8 cellular contexts compared by ENCODE assay signal in the genomic region with DNA sequence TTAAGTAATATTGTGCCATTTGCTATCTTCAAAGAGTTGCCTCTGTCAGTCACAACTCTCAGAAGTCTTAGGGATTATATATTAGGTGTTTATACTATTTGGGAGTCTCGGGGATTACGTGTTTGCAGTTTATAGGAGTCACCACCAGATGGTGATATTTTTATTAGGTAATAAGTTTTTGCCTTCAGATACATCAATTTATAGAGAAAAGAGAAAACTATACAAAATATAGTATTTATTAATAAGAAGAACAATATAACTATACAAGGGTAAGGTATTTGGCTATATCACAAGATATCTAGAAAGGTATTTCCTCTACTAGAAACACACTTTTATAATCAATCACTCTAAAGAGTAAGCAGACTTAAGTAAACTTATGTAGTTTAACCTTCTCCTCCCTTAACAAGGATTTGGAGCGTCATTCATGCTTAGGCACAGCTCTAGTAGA. TPM values are rescaled to one million over a fixed set of nuclear protein-coding genes. Genes with fewer than 3 reads are reported as not detected.
DNase-seq lines count a peak whose midpoint lies in the region; ATAC-seq and TF ChIP-seq lines count a peak whose summit lies in the region.

No MANE protein-coding gene starts in this region.

- H3K9me3 Mint-ChIP-seq in activated B cell treated with CpG ODN at 0.5 μM for 24 hours, result no peaks in the 10 kb centered on the region

- intact Hi-C loops in activated B cell treated with CpG ODN at 0.5 μM for 24 hours (cut with micrococcal nuclease), result loop anchor here (1.0 kb wide), 2 partner anchors 988 to 1367 kb away; no protein-coding TSS in a partner anchor

- H3K27ac Mint-ChIP-seq in activated B cell treated with CpG ODN at 0.5 μM for 24 hours, result no peak overlapping the region

- no peaks in the 10 kb centered on the region for H3K36me3 Mint-ChIP-seq in activated B cell treated with CpG ODN at 0.5 μM for 24 hours (ENCODE audit: low read depth)

- no peak overlapping the region for H3K4me3 Mint-ChIP-seq in activated B cell treated with CpG ODN at 0.5 μM for 24 hours

- POLR2A ChIA-PET in activated B cell treated with CpG ODN at 0.5 μM for 24 hours (lab: Charles Lee), result interaction anchor here (0.8 kb wide), 1 partner anchor 10 kb away, joined by 3 read pairs; no protein-coding TSS in a partner anchor

- no peak for DNase-seq in AG09319 (ENCODE audit: extremely low read depth, low read depth)
- peak; percentile 18 for DNase-seq in GM13977 (ENCODE audit: low spot score)
- DNase-seq in NCI-H146 (lab: John Stamatoyannopoulos, UW), result peak; percentile 44
- no peak for DNase-seq in activated B cell treated with CpG ODN at 0.5 μM for 24 hours
- peak; percentile 39 for DNase-seq in kidney glomerular epithelial cell (lab: John Stamatoyannopoulos, UW)
- no peak for DNase-seq in activated CD4-positive, alpha-beta T cell treated with anti-CD3 and anti-CD28 coated beads for 48 hours

- H3K4me1 Mint-ChIP-seq in activated B cell treated with CpG ODN at 0.5 μM for 24 hours, result no peaks in the 10 kb centered on the region

- in situ Hi-C loops in GM13977 (cut with MboI; ENCODE audit: low pct_unique_long_range_greater_than_20kb, low sequenced_read_pairs, unreplicated experiment), result loop anchor here (25.0 kb wide), 1 partner anchor 1002 kb away; no protein-coding TSS in a partner anchor

- peaks cover 5% of the 10 kb centered on the region for H3K27me3 Mint-ChIP-seq in activated B cell treated with CpG ODN at 0.5 μM for 24 hours

- ATAC-seq in activated B cell treated with CpG ODN at 0.5 μM for 24 hours (ENCODE audit: low read depth), result no peak
- no peak for ATAC-seq in GM19324 (IDR thresholded peaks at IDR 0.05; ENCODE audit: low FRiP score, unreplicated experiment)
- no peak for ATAC-seq in HG03439 (IDR thresholded peaks at IDR 0.05; ENCODE audit: unreplicated experiment)

- TF ChIP-seq CTCF in AG09319 (IDR thresholded peaks at IDR 0.05; ENCODE audit: low read depth, low read length) (peak; percentile 53), GM13977 (IDR thresholded peaks at IDR 0.05; ENCODE audit: extremely low read depth, insufficient read depth, missing control alignments) (peak; percentile 47), activated B cell treated with CpG ODN at 0.5 μM for 24 hours (IDR thresholded peaks at IDR 0.05) (peak; percentile 27)

- CTCF ChIA-PET in activated B cell treated with CpG ODN at 0.5 μM for 24 hours (lab: Charles Lee), result interaction anchor here (1.1 to 1.7 kb wide), 4 partner anchors 986 to 1370 kb away, joined by 3 to 10 read pairs (median 4); no protein-coding TSS in a partner anchor

RNA-seq across cellular contexts. Expression of gene DHX36, which starts 10.7 kb away (rescaled TPM):
- total RNA-seq in activated B cell treated with CpG ODN at 0.5 μM for 24 hours, result 95.9 and 110 TPM in 2 replicates

Comparison
In these comparisons a context has a peak if more than half of its experiments do, and no peak if none do; other contexts are left out.
1. DNase-seq: peak in GM13977 (single experiment), NCI-H146 (single experiment) and kidney glomerular epithelial cell (single experiment); none in AG09319 (single experiment), activated B cell treated with CpG ODN at 0.5 μM for 24 hours (single experiment) and activated CD4-positive, alpha-beta T cell treated with anti-CD3 and anti-CD28 coated beads for 48 hours (single experiment).
2. Peak in every context shown above with its lines, with median percentiles within 50 percentile points of each other: CTCF ChIP-seq.